Comparison of ENCODE assay signal across 8 cellular contexts in the genomic region with DNA sequence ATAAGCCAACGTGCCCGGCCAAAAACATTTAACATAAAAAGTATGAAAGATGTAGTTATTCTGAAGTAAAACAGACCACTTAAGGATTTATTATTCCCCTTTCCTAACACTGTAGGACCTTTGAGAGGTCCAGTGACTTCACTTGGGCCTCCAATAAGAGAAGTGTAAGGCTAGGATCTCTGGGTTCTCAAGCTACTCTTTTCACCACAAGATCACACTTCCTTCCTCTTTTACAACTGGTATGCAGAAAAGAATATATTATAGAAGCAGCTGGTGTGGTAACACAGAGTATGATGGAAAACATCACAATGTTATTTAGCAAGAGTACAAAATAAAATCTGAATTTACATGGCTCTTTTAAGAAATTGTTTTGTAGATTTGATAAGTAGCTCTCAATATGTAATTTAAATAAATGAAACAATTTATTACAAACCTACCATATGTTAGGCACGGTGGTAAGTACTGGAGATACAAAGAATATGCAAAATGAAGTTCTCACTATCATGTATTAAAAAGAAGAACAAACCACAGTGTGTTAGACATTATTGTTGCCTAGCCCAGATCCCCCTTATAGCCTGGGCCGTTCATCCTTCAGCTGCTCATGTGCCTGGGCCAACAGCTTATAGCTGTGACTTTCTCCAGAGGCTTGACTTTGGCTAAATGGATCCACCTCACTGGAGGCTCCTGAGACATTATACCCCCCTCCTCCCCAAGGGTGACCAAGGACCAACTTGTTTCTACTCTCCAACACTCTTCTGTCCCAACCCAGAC. TPM values are rescaled to one million over a fixed set of nuclear protein-coding genes. Genes with fewer than 3 reads are reported as not detected.
DNase-seq lines count a peak whose midpoint lies in the region; ATAC-seq lines count a peak whose summit lies in the region.

No MANE protein-coding gene starts in this region.

- H3K4me1 ChIP-seq in muscle layer of duodenum (ENCODE audit: control insufficient read depth in 1 of 2, insufficient read depth in 2 of 2, low read length in 2 of 2), result no peaks in the 10 kb centered on the region

- peak overlapping the region; percentile 6 for H3K27ac ChIP-seq in muscle layer of duodenum (ENCODE audit: low read length)

- ATAC-seq in GM18517 (IDR thresholded peaks at IDR 0.05; ENCODE audit: unreplicated experiment), result peak; percentile 74
- ATAC-seq in HG02763 (IDR thresholded peaks at IDR 0.05; ENCODE audit: unreplicated experiment), result peak; percentile 85

- H3K36me3 Mint-ChIP-seq in activated T-helper 2 cell treated with anti-CD3 and anti-CD28 coated beads, Interferon-gamma antibody, Interleukin-2, Interleukin-4, amounts not matched to agents 10 μg/mL and 5 μg/mL and 100 μg/mL, durations not matched to agents 14 hours and 24 hours and 36 hours (ENCODE audit: low read depth), result no peaks in the 10 kb centered on the region

- no peak overlapping the region for H3K4me3 Mint-ChIP-seq in activated T-helper 2 cell treated with anti-CD3 and anti-CD28 coated beads, Interferon-gamma antibody, Interleukin-2, Interleukin-4, amounts not matched to agents 10 μg/mL and 5 μg/mL and 100 μg/mL, durations not matched to agents 14 hours and 24 hours and 36 hours (ENCODE audit: low read depth)

- peaks cover 4% of the 10 kb centered on the region for H3K9me3 Mint-ChIP-seq in activated T-helper 2 cell treated with anti-CD3 and anti-CD28 coated beads, Interferon-gamma antibody, Interleukin-2, Interleukin-4, amounts not matched to agents 10 μg/mL and 5 μg/mL and 100 μg/mL, durations not matched to agents 14 hours and 24 hours and 36 hours

- DNase-seq in NOMO-1 (lab: John Stamatoyannopoulos, UW; ENCODE audit: unreplicated experiment in 2 of 2), result peak; percentile 78 to 98
- DNase-seq in activated T-helper 2 cell treated with anti-CD3 and anti-CD28 coated beads, Interferon-gamma antibody, Interleukin-2, Interleukin-4, amounts not matched to agents 10 μg/mL and 5 μg/mL and 100 μg/mL, durations not matched to agents 14 hours and 24 hours and 36 hours (ENCODE audit: low spot score), result no peak
- DNase-seq in foreskin melanocyte, result no peak
- DNase-seq in COLO668 (lab: John Stamatoyannopoulos, UW; ENCODE audit: unreplicated experiment), result no peak
- no peak for DNase-seq in AG20443 (ENCODE audit: low spot score)

- no peaks in the 10 kb centered on the region for H3K27me3 ChIP-seq in muscle layer of duodenum (ENCODE audit: low read depth, low read length)

- H3K4me1 Mint-ChIP-seq in activated T-helper 2 cell treated with anti-CD3 and anti-CD28 coated beads, Interferon-gamma antibody, Interleukin-2, Interleukin-4, amounts not matched to agents 10 μg/mL and 5 μg/mL and 100 μg/mL, durations not matched to agents 14 hours and 24 hours and 36 hours (ENCODE audit: low read depth), result peaks cover 12% of the 10 kb centered on the region

- peaks cover 18% of the 10 kb centered on the region for H3K27me3 Mint-ChIP-seq in activated T-helper 2 cell treated with anti-CD3 and anti-CD28 coated beads, Interferon-gamma antibody, Interleukin-2, Interleukin-4, amounts not matched to agents 10 μg/mL and 5 μg/mL and 100 μg/mL, durations not matched to agents 14 hours and 24 hours and 36 hours (ENCODE audit: low read depth)

- H3K9me3 ChIP-seq in muscle layer of duodenum (ENCODE audit: control insufficient read depth in 1 of 2, low read length in 2 of 2), result no peaks in the 10 kb centered on the region

- no peak overlapping the region for H3K4me3 ChIP-seq in muscle layer of duodenum (ENCODE audit: low read depth in 1 of 2, low read length in 2 of 2)

- H3K36me3 ChIP-seq in muscle layer of duodenum (ENCODE audit: control insufficient read depth in 1 of 2, insufficient read depth in 2 of 2, low read length in 2 of 2), result no peaks in the 10 kb centered on the region

- H3K27ac Mint-ChIP-seq in activated T-helper 2 cell treated with anti-CD3 and anti-CD28 coated beads, Interferon-gamma antibody, Interleukin-2, Interleukin-4, amounts not matched to agents 10 μg/mL and 5 μg/mL and 100 μg/mL, durations not matched to agents 14 hours and 24 hours and 36 hours, result no peak overlapping the region

- intact Hi-C loops in activated T-helper 2 cell treated with anti-CD3 and anti-CD28 coated beads, Interferon-gamma antibody, Interleukin-2, Interleukin-4, amounts not matched to agents 10 μg/mL and 5 μg/mL and 100 μg/mL, durations not matched to agents 14 hours and 24 hours and 36 hours (cut with micrococcal nuclease), result no loop called here

RNA-seq across cellular contexts. Expression of a gene that starts 30.0 kb away (rescaled TPM):
- total RNA-seq in activated T-helper 2 cell treated with anti-CD3 and anti-CD28 coated beads, Interferon-gamma antibody, Interleukin-2, Interleukin-4, amounts not matched to agents 10 μg/mL and 5 μg/mL and 100 μg/mL, durations not matched to agents 14 hours and 24 hours and 36 hours, result 34.3 and 35.2 TPM in 2 replicates

RNA-seq across cellular contexts. Expression of a gene that starts 51.2 kb away (rescaled TPM):
- 321 and 330 TPM in 2 replicates for total RNA-seq in activated T-helper 2 cell treated with anti-CD3 and anti-CD28 coated beads, Interferon-gamma antibody, Interleukin-2, Interleukin-4, amounts not matched to agents 10 μg/mL and 5 μg/mL and 100 μg/mL, durations not matched to agents 14 hours and 24 hours and 36 hours

Comparison
In these comparisons a context has a peak if more than half of its experiments do, and no peak if none do; other contexts are left out.
1. DNase-seq: peak in NOMO-1 (2 of 2); none in activated T-helper 2 cell treated with anti-CD3 and anti-CD28 coated beads, Interferon-gamma antibody, Interleukin-2, Interleukin-4, amounts not matched to agents 10 μg/mL and 5 μg/mL and 100 μg/mL, durations not matched to agents 14 hours and 24 hours and 36 hours (single experiment), foreskin melanocyte (single experiment), COLO668 (single experiment) and AG20443 (single experiment).